Comparison of ENCODE assay signal across 6 cellular contexts in the genomic region with DNA sequence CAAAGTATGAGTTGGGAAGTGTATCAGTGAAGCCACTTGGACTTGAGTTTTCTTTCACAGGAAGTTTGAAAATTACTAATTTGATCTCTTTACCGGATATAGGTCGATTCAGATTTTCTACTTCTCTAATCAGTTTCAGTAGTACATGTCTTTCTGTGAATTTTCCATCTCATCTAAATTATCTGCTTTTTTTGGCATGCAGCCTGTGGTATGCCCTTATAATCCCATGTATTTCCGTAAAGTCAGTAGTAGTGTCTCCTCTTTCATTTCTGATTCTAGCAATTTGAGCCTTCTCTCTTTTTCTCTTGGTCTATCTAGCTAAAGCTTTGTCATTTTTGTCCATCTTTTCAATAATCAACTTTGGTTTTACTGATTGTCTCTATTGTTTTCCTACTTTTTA.
"Had no signal": no experiment of that assay in that cellular context is flagged by ENCODE, and none has a peak within 500 bp of the region (broad histone marks: within the 10 kb centered on the region; RNA-seq: fewer than 3 reads in every experiment).

No MANE protein-coding gene starts in this region.

- DNase-seq: IMR-90, KBM-7, KG1 had no signal

- H3K27ac ChIP-seq: HL-60 had no signal

- H3K4me3 ChIP-seq: K562 had no signal

- ATAC-seq: HepG2, K562 had no signal
